8 cellular contexts compared by ENCODE assay signal in genomic region chr10:50421026-50421719, GRCh38.
DNase-seq lines count a peak whose midpoint lies in the region; ATAC-seq and TF ChIP-seq lines count a peak whose summit lies in the region.

No MANE protein-coding gene starts in this region.

- H3K4me3 ChIP-seq in AG04449 (ENCODE audit: low read depth, low read length) (no peak overlapping the region), PC-3 (ENCODE audit: low read length) (no peak overlapping the region), mammary epithelial cell (replicated peaks in 1 of 3; ENCODE audit: insufficient read depth in 1 of 3, low read depth in 2 of 3, low read length in 3 of 3) (no peak overlapping the region), liver (ENCODE audit: low read depth in 1 of 3, low read length in 3 of 3) (no peak overlapping the region), upper lobe of right lung (no peak overlapping the region)

- no TSS peak for BruUV-seq in PC-3 (replicated peaks; lab: Mats Ljungman, UMichigan)
- BruUV-seq in mammary epithelial cell (replicated peaks; lab: Mats Ljungman, UMichigan) = no TSS peak

- no peaks in the 10 kb centered on the region for H4K20me1 ChIP-seq in PC-3 (ENCODE audit: low read length)
- no peaks in the 10 kb centered on the region for H4K20me1 ChIP-seq in mammary epithelial cell (ENCODE audit: insufficient read depth, low read length)

- ATAC-seq in HG02852 (IDR thresholded peaks at IDR 0.05; ENCODE audit: unreplicated experiment) = peak; percentile 34
- peak; percentile 60 for ATAC-seq in PC-3
- peak; percentile 74 for ATAC-seq in upper lobe of right lung
- no peak for ATAC-seq in GM19455 (IDR thresholded peaks at IDR 0.05; ENCODE audit: unreplicated experiment)

- H3K79me2 ChIP-seq in PC-3 (ENCODE audit: low read length) (no peaks in the 10 kb centered on the region), mammary epithelial cell (ENCODE audit: insufficient read depth, low read length) (peaks cover 17% of the 10 kb centered on the region)

- H3K9ac ChIP-seq in PC-3 (ENCODE audit: low read length) = no peak overlapping the region
- no peak overlapping the region for H3K9ac ChIP-seq in mammary epithelial cell (ENCODE audit: insufficient read depth, low read length)
- no peak overlapping the region for H3K9ac ChIP-seq in liver (ENCODE audit: low read depth in 1 of 2, low read length in 2 of 2)

- TF ChIP-seq CTCF in AG04449 (IDR thresholded peaks at IDR 0.05; ENCODE audit: insufficient read depth, low read length, missing control alignments) = peak; percentile 54
- TF ChIP-seq CTCF in GM12872 (IDR thresholded peaks at IDR 0.05; ENCODE audit: insufficient read depth, low read depth, low read length) = peak; percentile 87
- TF ChIP-seq CTCF in PC-3 (conservative IDR thresholded peaks at IDR 0.05; ENCODE audit: low read depth, low read length) = peak; percentile 100
- TF ChIP-seq CTCF in mammary epithelial cell (conservative IDR thresholded peaks at IDR 0.05 in 1 of 2, IDR thresholded peaks at IDR 0.05 in 1 of 2; ENCODE audit: extremely low read depth in 1 of 2, insufficient read depth in 1 of 2, low read depth in 1 of 2, low read length in 2 of 2) = peak; percentile 74 to 86
- TF ChIP-seq CTCF in liver (IDR thresholded peaks at IDR 0.05; ENCODE audit: low read depth, low read length, missing input control) = peak; percentile 76
- TF ChIP-seq CTCF in upper lobe of right lung (IDR thresholded peaks at IDR 0.05) = peak; percentile 78

- H3K9me3 ChIP-seq in PC-3 (ENCODE audit: low read length) (no peaks in the 10 kb centered on the region), mammary epithelial cell (replicated peaks; ENCODE audit: insufficient read depth, low read length) (no peaks in the 10 kb centered on the region), liver (ENCODE audit: control insufficient read depth in 4 of 4, low read length in 3 of 4) (no peaks in the 10 kb centered on the region), upper lobe of right lung (no peaks in the 10 kb centered on the region)

- no peaks in the 10 kb centered on the region for H3F3A ChIP-seq in PC-3 (ENCODE audit: low read length, unreplicated experiment)

- CTCF ChIA-PET in AG04449 (lab: Yijun Ruan, JAX) = interaction anchor here (0.6 to 2.3 kb wide), 12 partner anchors 8 to 154 kb away, joined by 3 to 10 read pairs (median 4); no protein-coding TSS in a partner anchor
- CTCF ChIA-PET in PC-3 (lab: Charles Lee) = interaction anchor here (0.5 to 2.0 kb wide), 2 partner anchors 13 to 53 kb away, joined by 6 to 19 read pairs; no protein-coding TSS in a partner anchor
- CTCF ChIA-PET in mammary epithelial cell (lab: Charles Lee; ENCODE audit: low non-redundant PET) = no interaction called here

- DNase-seq in AG04449 (ENCODE audit: low read depth, low spot score) (no peak), PC-3 (peak; percentile 91), mammary epithelial cell (peak; percentile 29), upper lobe of right lung (no peak)

- no peaks in the 10 kb centered on the region for H3K27me3 ChIP-seq in PC-3 (ENCODE audit: low read length)
- H3K27me3 ChIP-seq in mammary epithelial cell (ENCODE audit: insufficient read depth, low read length) = no peaks in the 10 kb centered on the region
- no peaks in the 10 kb centered on the region for H3K27me3 ChIP-seq in liver (ENCODE audit: control insufficient read depth in 4 of 4, insufficient read depth in 4 of 4, low read length in 3 of 4)
- H3K27me3 ChIP-seq in upper lobe of right lung = no peaks in the 10 kb centered on the region

- no peaks in the 10 kb centered on the region for H3K9me2 ChIP-seq in PC-3 (replicated peaks; ENCODE audit: low read length)

- POLR2A ChIA-PET in AG04449 (lab: Yijun Ruan, JAX) = no interaction called here
- POLR2A ChIA-PET in PC-3 (lab: Charles Lee; ENCODE audit: unreplicated experiment) = no interaction called here

- intact Hi-C loops in PC-3 (cut with micrococcal nuclease) = loop anchor here (1.0 to 5.0 kb wide), 3 partner anchors 54 to 201 kb away; partner anchors contain the start of gene SGMS1
- intact Hi-C loops in mammary epithelial cell (cut with micrococcal nuclease) = loop anchor here (1.0 to 10.0 kb wide), 2 partner anchors 130 to 134 kb away; no protein-coding TSS in a partner anchor
- intact Hi-C loops in upper lobe of right lung (cut with DNase I) = no loop called here

- H3K4me1 ChIP-seq in PC-3 (ENCODE audit: insufficient read depth, low read length) = peaks cover 34% of the 10 kb centered on the region
- H3K4me1 ChIP-seq in mammary epithelial cell (ENCODE audit: insufficient read depth, low read length) = peaks cover 8% of the 10 kb centered on the region
- peaks cover 0 to 44% (median 19%) of the 10 kb centered on the region in 4 donors for H3K4me1 ChIP-seq in liver (ENCODE audit: control insufficient read depth in 4 of 4, insufficient read depth in 4 of 4, low read length in 3 of 4)
- peaks cover 16% of the 10 kb centered on the region for H3K4me1 ChIP-seq in upper lobe of right lung

- WGBS in mammary epithelial cell (ENCODE audit: low coverage, missing lambda C conversion rate) = 99% methylated on average over 6 of the region's 6 CpGs
- WGBS in liver = 82% methylated on average over 6 of the region's 6 CpGs

- peak; percentile 82 to 89 for TF ChIP-seq RAD21 in liver (IDR thresholded peaks at IDR 0.05)

- no peaks in the 10 kb centered on the region for H3K36me3 ChIP-seq in PC-3 (ENCODE audit: low read depth, low read length)
- no peaks in the 10 kb centered on the region for H3K36me3 ChIP-seq in mammary epithelial cell (ENCODE audit: insufficient read depth, low read length)
- no peaks in the 10 kb centered on the region for H3K36me3 ChIP-seq in liver (ENCODE audit: control insufficient read depth in 4 of 4, insufficient read depth in 3 of 4, low read depth in 1 of 4, low read length in 3 of 4)
- no peaks in the 10 kb centered on the region for H3K36me3 ChIP-seq in upper lobe of right lung

- H3K27ac ChIP-seq in PC-3 (ENCODE audit: low read length) = no peak overlapping the region
- no peak overlapping the region for H3K27ac ChIP-seq in mammary epithelial cell (ENCODE audit: insufficient read depth, low read depth, low read length)
- no peak overlapping the region for H3K27ac ChIP-seq in liver (ENCODE audit: low read depth in 1 of 2, low read length in 2 of 2)
- H3K27ac ChIP-seq in upper lobe of right lung = peak overlapping the region; percentile 15

- H2AFZ ChIP-seq in PC-3 (ENCODE audit: low read length) = no peak overlapping the region
- no peak overlapping the region for H2AFZ ChIP-seq in mammary epithelial cell (ENCODE audit: low read depth, low read length)

- in situ Hi-C loops in mammary epithelial cell (cut with MboI; ENCODE audit: low sequenced_read_pairs in 2 of 2) = no loop called here

- dilution Hi-C loops in mammary epithelial cell (cut with HindIII; ENCODE audit: low sequenced_read_pairs) = no loop called here

- no peak overlapping the region for H3K4me2 ChIP-seq in PC-3 (ENCODE audit: low read length)
- no peak overlapping the region for H3K4me2 ChIP-seq in mammary epithelial cell (ENCODE audit: insufficient read depth, low read depth, low read length)

TF ChIP-seq in liver, 16 proteins besides CTCF, POLR2A, EP300 and RAD21:
- no peak for TF ChIP-seq EGR1 (IDR thresholded peaks at IDR 0.05; ENCODE audit: low read depth in 2 of 2)
- no peak for TF ChIP-seq GABPA (IDR thresholded peaks at IDR 0.05 in 1 of 2, conservative IDR thresholded peaks at IDR 0.05 in 1 of 2)
- no peak for TF ChIP-seq RXRA (IDR thresholded peaks at IDR 0.05)
- TF ChIP-seq, protein P1, sequence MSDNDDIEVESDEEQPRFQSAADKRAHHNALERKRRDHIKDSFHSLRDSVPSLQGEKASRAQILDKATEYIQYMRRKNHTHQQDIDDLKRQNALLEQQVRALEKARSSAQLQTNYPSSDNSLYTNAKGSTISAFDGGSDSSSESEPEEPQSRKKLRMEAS (IDR thresholded peaks at IDR 0.05) = no peak
- no peak for TF ChIP-seq JUND (IDR thresholded peaks at IDR 0.05)
- TF ChIP-seq HNF4G (IDR thresholded peaks at IDR 0.05) = no peak
- TF ChIP-seq FOXA2 (IDR thresholded peaks at IDR 0.05) = no peak

Comparison
In these comparisons a context has a peak if more than half of its experiments do, and no peak if none do; other contexts are left out.
1. DNase-seq: peak in PC-3 (single experiment) and mammary epithelial cell (single experiment); none in AG04449 (single experiment) and upper lobe of right lung (single experiment).
2. Peak in every context shown above with its lines, with median percentiles within 50 percentile points of each other: CTCF ChIP-seq.